Comparison of ENCODE assay signal across 24 cellular contexts in the genomic region with DNA sequence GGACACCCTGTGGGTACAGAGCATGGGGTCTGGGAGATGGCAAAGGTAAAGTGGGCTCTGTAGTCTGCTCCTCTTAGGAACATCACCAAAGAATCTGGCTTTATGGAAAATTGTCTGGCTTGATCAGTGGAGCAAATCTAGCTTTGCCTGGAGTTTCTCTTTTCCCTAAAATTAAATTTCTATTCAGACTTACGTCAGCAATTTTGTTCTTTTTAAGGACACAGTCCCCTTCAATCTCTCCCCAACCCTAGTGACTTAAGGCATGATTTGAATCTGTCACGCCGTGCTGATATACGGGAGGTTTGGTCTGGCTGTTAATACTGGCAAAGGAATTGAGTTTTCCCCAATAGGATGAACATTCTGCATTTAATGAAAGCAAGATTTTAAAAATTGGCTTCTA.
DNase-seq lines count a peak whose midpoint lies in the region; ATAC-seq, FAIRE-seq and TF ChIP-seq lines count a peak whose summit lies in the region.
"Had no signal": no experiment of that assay in that cellular context is flagged by ENCODE, and none has a peak within 500 bp of the region (broad histone marks: within the 10 kb centered on the region; RNA-seq: fewer than 3 reads in every experiment).

No MANE protein-coding gene starts in this region.

- no peak overlapping the region for H3K4me3 ChIP-seq in A549
- H3K4me3 ChIP-seq in K562, result no peak overlapping the region
- no peak overlapping the region for H3K4me3 ChIP-seq in upper lobe of right lung
- H3K4me3 ChIP-seq: BLaER1, GM12878 had no signal

- no peaks in the 10 kb centered on the region for H3K9me1 ChIP-seq in K562 (ENCODE audit: control insufficient read depth, insufficient read depth, low read length)

- POLR2A ChIA-PET in A549 (lab: Yijun Ruan, JAX), result no interaction called here
- POLR2A ChIA-PET in K562 (lab: Yijun Ruan, JAX), result no interaction called here

- TF ChIP-seq EP300 in A549 (IDR thresholded peaks at IDR 0.05) (no peak), K562 (IDR thresholded peaks at IDR 0.05; ENCODE audit: low read length) (no peak)

- TF ChIP-seq POLR2A in A549 (IDR thresholded peaks at IDR 0.05; ENCODE audit: low read length) (no peak), H54 (IDR thresholded peaks at IDR 0.05; ENCODE audit: low read depth, low read length) (no peak), K562 (conservative IDR thresholded peaks at IDR 0.05) (no peak)

- no peak overlapping the region for H2AFZ ChIP-seq in K562 (ENCODE audit: low read depth, low read length)

- TF ChIP-seq RAD21 in A549 (conservative IDR thresholded peaks at IDR 0.05 in 1 of 2, IDR thresholded peaks at IDR 0.05 in 1 of 2), result no peak
- no peak for TF ChIP-seq RAD21 in K562 (CRISPR knock-in tag; conservative IDR thresholded peaks at IDR 0.05 in 1 of 2, IDR thresholded peaks at IDR 0.05 in 1 of 2)

- H3K79me2 ChIP-seq in K562 (ENCODE audit: control insufficient read depth, insufficient read depth, low read length), result no peaks in the 10 kb centered on the region

- CTCF ChIA-PET in A549 (lab: Yijun Ruan, JAX) (no interaction called here), K562 (lab: Yijun Ruan, JAX; ENCODE audit: low intra/inter-chr PET ratio) (interaction anchor here (0.6 kb wide), 1 partner anchor 22 kb away, joined by 3 read pairs; no protein-coding TSS in a partner anchor)

- H3K27ac ChIP-seq in A549 (no peak overlapping the region), K562 (ENCODE audit: extremely low read depth, low read depth, low read length) (no peak overlapping the region), upper lobe of right lung (no peak overlapping the region)
- H3K27ac ChIP-seq: BLaER1 had no signal

- H3K9me3 ChIP-seq in A549 (no peaks in the 10 kb centered on the region), K562 (replicated peaks; ENCODE audit: control insufficient read depth, insufficient read depth, low read depth, low read length) (no peaks in the 10 kb centered on the region), upper lobe of right lung (no peaks in the 10 kb centered on the region)
- H3K9me3 ChIP-seq: BE2C had no signal

- 75% methylated on average over 4 of the region's 4 CpGs for WGBS in A549 (ENCODE audit: missing lambda C conversion rate)
- 4% methylated on average over 4 of the region's 4 CpGs for WGBS in K562 (ENCODE audit: insufficient coverage, low coverage, missing lambda C conversion rate)

- in situ Hi-C loops in K562 (cut with MboI), result no loop called here

- no peaks in the 10 kb centered on the region for H4K20me1 ChIP-seq in K562 (replicated peaks; ENCODE audit: control insufficient read depth, insufficient read depth, low read length)
- H4K20me1 ChIP-seq: BLaER1 had no signal

- peaks cover 9 to 15% of the 10 kb centered on the region in 2 experiments; a peak in 4 of 5 replicates for H3K27me3 ChIP-seq in K562 (ENCODE audit: control insufficient read depth in 2 of 2, insufficient read depth in 2 of 2, low read length in 2 of 2)
- no peaks in the 10 kb centered on the region for H3K27me3 ChIP-seq in upper lobe of right lung
- H3K27me3 ChIP-seq: BLaER1 had no signal

- DNase-seq in A549 (ENCODE audit: low read depth in 1 of 2, low spot score in 1 of 2) (no peak), H54 (ENCODE audit: insufficient read length, low spot score) (no peak), K562 (ENCODE audit: extremely low read depth in 1 of 4, low spot score in 3 of 4) (no peak), left ventricle myocardium superior (no peak), upper lobe of right lung (no peak), T-helper 2 cell (no peak)
- DNase-seq: ACHN; BE2C; C1 segment of cervical spinal cord; CD4-positive, alpha-beta memory T cell; CD4-positive, CD25-positive, alpha-beta regulatory T cell; CD8-positive, alpha-beta memory T cell; COR-L47; DMS 273 treated with DMSO at 0.1 percent for 48 hours; DMS153; DMS53; DMS79; DND-41; EL; GDM1 had no signal

- ATAC-seq in A549 (no peak), K562 (no peak), left ventricle myocardium superior (no peak), upper lobe of right lung (no peak)
- ATAC-seq: GM12878 had no signal

- TF ChIP-seq CTCF in A549 (IDR thresholded peaks at IDR 0.05) (no peak), K562 (IDR thresholded peaks at IDR 0.05 in 2 of 3, conservative IDR thresholded peaks at IDR 0.05 in 1 of 3; ENCODE audit: insufficient read depth in 2 of 3, low read depth in 1 of 3, low read length in 3 of 3) (no peak), upper lobe of right lung (IDR thresholded peaks at IDR 0.05) (no peak)

- H3K9ac ChIP-seq in K562 (ENCODE audit: insufficient read depth in 1 of 2, low read depth in 2 of 2, low read length in 2 of 2), result no peak overlapping the region
- H3K9ac ChIP-seq: BLaER1 had no signal

- H3K4me2 ChIP-seq in A549 (no peak overlapping the region), K562 (ENCODE audit: insufficient read depth, low read length) (no peak overlapping the region)
- H3K4me2 ChIP-seq: BLaER1 had no signal

- BruUV-seq in K562 (replicated peaks; lab: Mats Ljungman, UMichigan), result no TSS peak

- H3K36me3 ChIP-seq in K562 (ENCODE audit: control insufficient read depth, insufficient read depth, low read length) (no peaks in the 10 kb centered on the region), upper lobe of right lung (no peaks in the 10 kb centered on the region)
- H3K36me3 ChIP-seq: BE2C, BLaER1 had no signal

- FAIRE-seq in A549 (lab: Jason Lieb, UNC) (no peak), H54 (lab: Jason Lieb, UNC) (peak; percentile 11), K562 (lab: Jason Lieb, UNC) (no peak)
- FAIRE-seq: GM12878, GM12892, GM18507 had no signal

- H3K4me1 ChIP-seq in A549 (no peaks in the 10 kb centered on the region), K562 (replicated peaks in 1 of 2; ENCODE audit: control insufficient read depth in 2 of 2, insufficient read depth in 2 of 2, low read length in 2 of 2) (no peaks in the 10 kb centered on the region), upper lobe of right lung (no peaks in the 10 kb centered on the region)
- H3K4me1 ChIP-seq: BE2C had no signal

- intact Hi-C loops in K562 (cut with micrococcal nuclease), result no loop called here
- intact Hi-C loops in left ventricle myocardium superior (cut with micrococcal nuclease), result no loop called here
- intact Hi-C loops in upper lobe of right lung (cut with DNase I), result no loop called here

TF ChIP-seq in A549, 52 proteins besides CTCF, POLR2A, EP300 and RAD21:
- TF ChIP-seq SREBF2 (IDR thresholded peaks at IDR 0.05) (no peak), HOXA7 (CRISPR knock-in tag; IDR thresholded peaks at IDR 0.05) (no peak), MAZ (IDR thresholded peaks at IDR 0.05; ENCODE audit: borderline replicate concordance, low read depth, low read length) (no peak), JUN (IDR thresholded peaks at IDR 0.05) (no peak), RCOR1 (IDR thresholded peaks at IDR 0.05; ENCODE audit: low read depth, low read length) (no peak), ESRRA (IDR thresholded peaks at IDR 0.05; ENCODE audit: borderline replicate concordance, low read length) (no peak), CBX8 (IDR thresholded peaks at IDR 0.05) (no peak), MAFK (IDR thresholded peaks at IDR 0.05; ENCODE audit: partially characterized antibody) (peak; percentile 44)
- TF ChIP-seq, protein P1, sequence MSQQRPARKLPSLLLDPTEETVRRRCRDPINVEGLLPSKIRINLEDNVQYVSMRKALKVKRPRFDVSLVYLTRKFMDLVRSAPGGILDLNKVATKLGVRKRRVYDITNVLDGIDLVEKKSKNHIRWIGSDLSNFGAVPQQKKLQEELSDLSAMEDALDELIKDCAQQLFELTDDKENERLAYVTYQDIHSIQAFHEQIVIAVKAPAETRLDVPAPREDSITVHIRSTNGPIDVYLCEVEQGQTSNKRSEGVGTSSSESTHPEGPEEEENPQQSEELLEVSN (IDR thresholded peaks at IDR 0.05; ENCODE audit: borderline replicate concordance, low read depth), result no peak
TF ChIP-seq in A549: peak in this region for 1.

TF ChIP-seq in K562, 482 proteins besides CTCF, POLR2A, EP300 and RAD21 (continues in another document):
- TF ChIP-seq POLR2H (tag; IDR thresholded peaks at IDR 0.05; ENCODE audit: low read depth), result no peak
- no peak for TF ChIP-seq GATA2 (CRISPR knock-in tag; IDR thresholded peaks at IDR 0.05)
- TF ChIP-seq ETS2 (tag; IDR thresholded peaks at IDR 0.05; ENCODE audit: borderline replicate concordance, poor library complexity, severe bottlenecking), result no peak
- no peak for TF ChIP-seq SNAPC5 (CRISPR knock-in tag; IDR thresholded peaks at IDR 0.05)
- peak; percentile 47 for TF ChIP-seq MAFF (IDR thresholded peaks at IDR 0.05; ENCODE audit: low read length)
- TF ChIP-seq, protein P2, sequence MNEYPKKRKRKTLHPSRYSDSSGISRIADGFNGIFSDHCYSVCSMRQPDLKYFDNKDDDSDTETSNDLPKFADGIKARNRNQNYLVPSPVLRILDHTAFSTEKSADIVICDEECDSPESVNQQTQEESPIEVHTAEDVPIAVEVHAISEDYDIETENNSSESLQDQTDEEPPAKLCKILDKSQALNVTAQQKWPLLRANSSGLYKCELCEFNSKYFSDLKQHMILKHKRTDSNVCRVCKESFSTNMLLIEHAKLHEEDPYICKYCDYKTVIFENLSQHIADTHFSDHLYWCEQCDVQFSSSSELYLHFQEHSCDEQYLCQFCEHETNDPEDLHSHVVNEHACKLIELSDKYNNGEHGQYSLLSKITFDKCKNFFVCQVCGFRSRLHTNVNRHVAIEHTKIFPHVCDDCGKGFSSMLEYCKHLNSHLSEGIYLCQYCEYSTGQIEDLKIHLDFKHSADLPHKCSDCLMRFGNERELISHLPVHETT (CRISPR knock-in tag; conservative IDR thresholded peaks at IDR 0.05 in 1 of 2, IDR thresholded peaks at IDR 0.05 in 1 of 2), result no peak
- TF ChIP-seq EGR1 (conservative IDR thresholded peaks at IDR 0.05), result no peak
- TF ChIP-seq, protein P3, sequence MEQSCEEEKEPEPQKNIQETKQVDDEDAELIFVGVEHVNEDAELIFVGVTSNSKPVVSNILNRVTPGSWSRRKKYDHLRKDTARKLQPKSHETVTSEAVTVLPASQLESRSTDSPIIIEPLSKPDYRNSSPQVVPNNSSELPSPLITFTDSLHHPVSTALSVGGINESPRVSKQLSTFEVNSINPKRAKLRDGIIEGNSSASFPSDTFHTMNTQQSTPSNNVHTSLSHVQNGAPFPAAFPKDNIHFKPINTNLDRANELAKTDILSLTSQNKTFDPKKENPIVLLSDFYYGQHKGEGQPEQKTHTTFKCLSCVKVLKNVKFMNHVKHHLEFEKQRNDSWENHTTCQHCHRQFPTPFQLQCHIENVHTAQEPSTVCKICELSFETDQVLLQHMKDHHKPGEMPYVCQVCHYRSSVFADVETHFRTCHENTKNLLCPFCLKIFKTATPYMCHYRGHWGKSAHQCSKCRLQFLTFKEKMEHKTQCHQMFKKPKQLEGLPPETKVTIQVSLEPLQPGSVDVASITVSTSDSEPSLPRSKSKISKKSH (CRISPR knock-in tag; IDR thresholded peaks at IDR 0.05), result no peak
- TF ChIP-seq TAF7 (tag; IDR thresholded peaks at IDR 0.05), result no peak

Comparison
In these comparisons a context has a peak if more than half of its experiments do, and no peak if none do; other contexts are left out.
1. Of the 35 proteins assayed by ChIP-seq in both K562 and A549: peak only in K562: none; only in A549: none; in both: MAFK; in neither: 34.